In the genomic region with DNA sequence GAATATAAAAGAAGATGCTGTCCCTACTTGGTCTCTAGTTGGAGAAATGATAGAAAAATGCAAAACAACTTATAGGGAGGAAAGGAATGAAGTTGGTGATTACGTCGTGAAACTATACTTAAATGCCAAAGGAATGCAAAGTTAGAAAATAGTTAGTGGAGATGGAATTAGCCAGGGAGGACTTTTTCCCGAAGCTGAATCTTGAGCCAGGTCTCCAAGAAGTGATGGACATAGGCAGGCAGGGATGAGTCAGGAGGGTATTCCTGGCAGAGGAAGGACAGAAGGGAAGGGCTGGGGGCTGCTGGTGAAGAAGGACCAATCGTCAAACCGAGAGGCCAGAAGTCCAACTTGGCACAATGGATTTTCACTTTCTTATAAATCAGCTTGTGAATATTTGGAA, we compare ENCODE assay signal across 8 cellular contexts. TPM values are rescaled to one million over a fixed set of nuclear protein-coding genes. Genes with fewer than 3 reads are reported as not detected.
DNase-seq lines count a peak whose midpoint lies in the region; ATAC-seq and TF ChIP-seq lines count a peak whose summit lies in the region.

No MANE protein-coding gene starts in this region.

- TF ChIP-seq CTCF in GM06990 (IDR thresholded peaks at IDR 0.05; ENCODE audit: insufficient read depth, low read length, poor library complexity, severe bottlenecking) (no peak), fibroblast of villous mesenchyme (IDR thresholded peaks at IDR 0.05; ENCODE audit: insufficient read depth, low read depth, low read length) (no peak), retinal pigment epithelial cell (conservative IDR thresholded peaks at IDR 0.05; ENCODE audit: low read depth, low read length) (no peak)

- H3K27me3 ChIP-seq in GM06990 (replicated peaks; ENCODE audit: control insufficient read depth, insufficient read depth, low read length), result no peaks in the 10 kb centered on the region

- ATAC-seq in HG02885 (IDR thresholded peaks at IDR 0.05; ENCODE audit: poor library complexity, unreplicated experiment) (no peak), HG03095 (IDR thresholded peaks at IDR 0.05; ENCODE audit: unreplicated experiment) (no peak)

- H3K27ac ChIP-seq in SK-N-MC, result peak overlapping the region; percentile 13; the same call in 1 of the 2 replicates

- H3K9ac ChIP-seq in SK-N-MC (ENCODE audit: insufficient read length), result peak overlapping the region; percentile 79

- H3K9me3 ChIP-seq in SK-N-MC (ENCODE audit: low read depth, low read length), result no peaks in the 10 kb centered on the region

- H3K36me3 ChIP-seq in GM06990 (ENCODE audit: control insufficient read depth, insufficient read depth, low read length) (no peaks in the 10 kb centered on the region), SK-N-MC (ENCODE audit: insufficient read depth, low read length) (peaks cover 4% of the 10 kb centered on the region; the same call in 1 of the 2 replicates)

- H3K4me3 ChIP-seq in GM06990 (replicated peaks; ENCODE audit: low read depth, low read length) (peak overlapping the region; percentile 78), SK-N-MC (peak overlapping the region; percentile 87), fibroblast of villous mesenchyme (ENCODE audit: low read depth, low read length) (peak overlapping the region; percentile 84), retinal pigment epithelial cell (ENCODE audit: low read length) (peak overlapping the region; percentile 77)

- no peak for DNase-seq in GM06990 (ENCODE audit: extremely low read depth, insufficient read length)
- no peak for DNase-seq in SK-N-MC (ENCODE audit: low read depth, low spot score)
- DNase-seq in fibroblast of villous mesenchyme (ENCODE audit: low read depth), result no peak
- DNase-seq in retinal pigment epithelial cell (ENCODE audit: low read depth), result no peak
- no peak for DNase-seq in NCI-H2081 (lab: John Stamatoyannopoulos, UW)
- no peak for DNase-seq in NCI-H345 treated with DMSO at 0.1 percent for 48 hours (lab: John Stamatoyannopoulos, UW; ENCODE audit: unreplicated experiment)

RNA-seq across cellular contexts. Expression of a gene that starts 1.8 kb away (rescaled TPM):
- 40.9 and 73.4 TPM in 2 replicates for total RNA-seq in fibroblast of villous mesenchyme

RNA-seq across cellular contexts. Expression of a gene that starts 56.3 kb away (rescaled TPM):
- total RNA-seq in fibroblast of villous mesenchyme, result 15.1 and 22.5 TPM in 2 replicates

RNA-seq across cellular contexts. Expression of a gene that starts 56.3 kb away (rescaled TPM):
- total RNA-seq in fibroblast of villous mesenchyme, result 40.6 and 65.2 TPM in 2 replicates
